23 cellular contexts compared by ENCODE assay signal in genomic region chrX:84467898-84468297, GRCh38.
"Had no signal": no experiment of that assay in that cellular context is flagged by ENCODE, and none has a peak within 500 bp of the region (broad histone marks: within the 10 kb centered on the region; RNA-seq: fewer than 3 reads in every experiment).

No MANE protein-coding gene starts in this region.

- DNase-seq: dermis blood vessel endothelial cell; dorsolateral prefrontal cortex; effector CD4-positive, alpha-beta T cell; effector memory CD8-positive, alpha-beta T cell; endodermal cell; erythroblast; esophagus squamous epithelium; foreskin fibroblast; foreskin melanocyte; gastrocnemius medialis; glutamatergic neuron; head of caudate nucleus; heart right ventricle; hippocampal formation; left cardiac atrium; left lung; left ventricle myocardium superior; lower lobe of right lung; mesenchymal stem cell; midbrain; naive thymus-derived CD4-positive, alpha-beta T cell had no signal

- H3K9me3 ChIP-seq: gastrocnemius medialis, left lung, lower lobe of right lung had no signal

- H3K27ac Mint-ChIP-seq: effector memory CD8-positive, alpha-beta T cell; endodermal cell; naive thymus-derived CD4-positive, alpha-beta T cell had no signal

- H3K4me1 Mint-ChIP-seq: endodermal cell; naive thymus-derived CD4-positive, alpha-beta T cell had no signal

- H3K4me3 Mint-ChIP-seq: effector memory CD8-positive, alpha-beta T cell; endodermal cell; naive thymus-derived CD4-positive, alpha-beta T cell had no signal

- H3K4me3 ChIP-seq: coronary artery, dorsolateral prefrontal cortex, esophagus squamous epithelium, gastrocnemius medialis, heart right ventricle, left lung, lower lobe of right lung had no signal

- H3K27me3 Mint-ChIP-seq: effector memory CD8-positive, alpha-beta T cell; naive thymus-derived CD4-positive, alpha-beta T cell had no signal

- H3K4me1 ChIP-seq: esophagus squamous epithelium, gastrocnemius medialis, heart right ventricle, left lung, lower lobe of right lung had no signal

- H3K27ac ChIP-seq: coronary artery, dorsolateral prefrontal cortex, epithelial cell of prostate, esophagus squamous epithelium, gastrocnemius medialis, heart right ventricle, left lung, lower lobe of right lung had no signal

- H3K36me3 ChIP-seq: esophagus squamous epithelium, gastrocnemius medialis, lower lobe of right lung had no signal

- H3K27me3 ChIP-seq: esophagus squamous epithelium, gastrocnemius medialis, heart right ventricle, left lung had no signal
